Comparison of ENCODE assay signal across 2 cellular contexts in genomic region chr22:38310518-38311330, GRCh38.
TF ChIP-seq lines count a peak whose summit lies in the region.

No MANE protein-coding gene starts in this region.

TF ChIP-seq in H1, 55 proteins besides CTCF, POLR2A, EP300 and RAD21:
- TF ChIP-seq NRF1 (IDR thresholded peaks at IDR 0.05; ENCODE audit: low read depth, low read length) (no peak), POU5F1 (IDR thresholded peaks at IDR 0.05; ENCODE audit: low read depth, low read length) (no peak), SIN3A (conservative IDR thresholded peaks at IDR 0.05 in 1 of 2, IDR thresholded peaks at IDR 0.05 in 1 of 2; ENCODE audit: low read depth in 1 of 2, low read length in 2 of 2) (no peak), RNF2 (IDR thresholded peaks at IDR 0.05; ENCODE audit: borderline replicate concordance, low read depth, low read length, missing control alignments, poor library complexity, severe bottlenecking) (no peak), SAP30 (IDR thresholded peaks at IDR 0.05; ENCODE audit: insufficient read depth, insufficient replicate concordance, low read length) (no peak), EZH2 (IDR thresholded peaks at IDR 0.05; ENCODE audit: low read depth, low read length, severe bottlenecking) (no peak), KDM1A (IDR thresholded peaks at IDR 0.05; ENCODE audit: borderline replicate concordance, low read length) (no peak), CEBPB (IDR thresholded peaks at IDR 0.05; ENCODE audit: low read depth, low read length) (no peak), FOSL1 (IDR thresholded peaks at IDR 0.05; ENCODE audit: insufficient read depth, low read depth, low read length) (no peak), SP1 (IDR thresholded peaks at IDR 0.05; ENCODE audit: low read depth, low read length) (no peak), TAF7 (optimal IDR thresholded peaks at IDR 0.05; ENCODE audit: borderline replicate concordance, low read depth, low read length) (no peak), CHD1 (IDR thresholded peaks at IDR 0.05; ENCODE audit: low read depth, low read length) (no peak), GTF2F1 (IDR thresholded peaks at IDR 0.05; ENCODE audit: borderline replicate concordance, low read depth, low read length) (no peak), USF2 (IDR thresholded peaks at IDR 0.05; ENCODE audit: low read length) (no peak), SP2 (IDR thresholded peaks at IDR 0.05; ENCODE audit: low read length) (no peak), GABPA (IDR thresholded peaks at IDR 0.05; ENCODE audit: borderline replicate concordance, insufficient read depth, low read length) (no peak), BACH1 (IDR thresholded peaks at IDR 0.05; ENCODE audit: low read length) (no peak)
- TF ChIP-seq, protein P1, sequence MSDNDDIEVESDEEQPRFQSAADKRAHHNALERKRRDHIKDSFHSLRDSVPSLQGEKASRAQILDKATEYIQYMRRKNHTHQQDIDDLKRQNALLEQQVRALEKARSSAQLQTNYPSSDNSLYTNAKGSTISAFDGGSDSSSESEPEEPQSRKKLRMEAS (IDR thresholded peaks at IDR 0.05) = no peak
TF ChIP-seq in H1: peak in this region for 0.

TF ChIP-seq in GM12891, 5 proteins besides CTCF, POLR2A, EP300 and RAD21:
- no peak for TF ChIP-seq SPI1 (IDR thresholded peaks at IDR 0.05; ENCODE audit: low read depth, low read length)
- no peak for TF ChIP-seq POLR2AphosphoS5 (IDR thresholded peaks at IDR 0.05; ENCODE audit: low read depth, low read length)
- no peak for TF ChIP-seq TAF1 (IDR thresholded peaks at IDR 0.05; ENCODE audit: low read depth, low read length)
- TF ChIP-seq POU2F2 (IDR thresholded peaks at IDR 0.05; ENCODE audit: low read depth, low read length) = no peak
- no peak for TF ChIP-seq PAX5 (IDR thresholded peaks at IDR 0.05; ENCODE audit: insufficient read depth, low read length, severe bottlenecking)
